ENCODE assay signal across 1 cellular context in the genomic region with DNA sequence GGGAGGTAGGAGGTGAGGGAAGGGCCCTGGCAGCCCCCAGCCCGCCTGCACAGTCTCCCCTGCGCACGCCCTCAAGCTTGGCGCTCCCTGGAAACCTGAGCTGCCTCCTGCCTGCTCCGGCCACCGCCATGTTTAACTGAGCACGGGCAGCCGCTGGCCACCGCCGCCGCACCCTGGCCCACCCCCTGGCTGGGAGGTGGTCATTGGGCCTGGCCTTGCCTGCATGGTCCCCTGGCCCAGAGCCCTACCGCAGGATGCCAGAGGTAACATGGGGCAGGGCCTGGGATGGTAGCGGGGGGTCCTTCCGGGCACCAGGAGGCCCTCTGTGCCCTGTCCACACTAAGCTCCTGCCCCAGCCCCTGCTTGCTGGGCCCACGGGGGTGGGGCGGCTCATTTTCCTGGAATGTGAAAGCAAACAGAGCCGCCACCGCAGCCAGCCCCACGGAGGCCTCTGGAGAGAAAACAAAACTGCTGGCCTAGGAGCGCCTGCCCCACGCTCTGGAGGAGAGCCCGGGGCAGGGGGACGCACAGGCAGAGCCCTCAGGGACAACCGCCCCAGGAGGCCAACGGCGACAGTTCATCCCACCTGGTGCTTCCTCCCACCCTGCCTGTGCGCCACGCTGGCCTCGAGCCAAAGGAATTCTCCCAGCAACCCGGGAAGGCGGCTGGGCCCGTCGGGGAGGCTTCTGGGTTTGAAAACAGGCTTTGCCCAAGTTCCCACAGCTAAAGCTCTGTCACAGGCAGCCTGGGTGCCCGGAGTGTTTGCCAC.
TF ChIP-seq lines count a peak whose summit lies in the region.

No MANE protein-coding gene starts in this region.

TF ChIP-seq in K562, 482 proteins besides CTCF, POLR2A, EP300 and RAD21 (continues in another document):
- TF ChIP-seq CHD2 (IDR thresholded peaks at IDR 0.05; ENCODE audit: low read depth, low read length): no peak
- TF ChIP-seq, protein P1, sequence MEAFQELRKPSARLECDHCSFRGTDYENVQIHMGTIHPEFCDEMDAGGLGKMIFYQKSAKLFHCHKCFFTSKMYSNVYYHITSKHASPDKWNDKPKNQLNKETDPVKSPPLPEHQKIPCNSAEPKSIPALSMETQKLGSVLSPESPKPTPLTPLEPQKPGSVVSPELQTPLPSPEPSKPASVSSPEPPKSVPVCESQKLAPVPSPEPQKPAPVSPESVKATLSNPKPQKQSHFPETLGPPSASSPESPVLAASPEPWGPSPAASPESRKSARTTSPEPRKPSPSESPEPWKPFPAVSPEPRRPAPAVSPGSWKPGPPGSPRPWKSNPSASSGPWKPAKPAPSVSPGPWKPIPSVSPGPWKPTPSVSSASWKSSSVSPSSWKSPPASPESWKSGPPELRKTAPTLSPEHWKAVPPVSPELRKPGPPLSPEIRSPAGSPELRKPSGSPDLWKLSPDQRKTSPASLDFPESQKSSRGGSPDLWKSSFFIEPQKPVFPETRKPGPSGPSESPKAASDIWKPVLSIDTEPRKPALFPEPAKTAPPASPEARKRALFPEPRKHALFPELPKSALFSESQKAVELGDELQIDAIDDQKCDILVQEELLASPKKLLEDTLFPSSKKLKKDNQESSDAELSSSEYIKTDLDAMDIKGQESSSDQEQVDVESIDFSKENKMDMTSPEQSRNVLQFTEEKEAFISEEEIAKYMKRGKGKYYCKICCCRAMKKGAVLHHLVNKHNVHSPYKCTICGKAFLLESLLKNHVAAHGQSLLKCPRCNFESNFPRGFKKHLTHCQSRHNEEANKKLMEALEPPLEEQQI (IDR thresholded peaks at IDR 0.05): no peak
- no peak for TF ChIP-seq SAFB (IDR thresholded peaks at IDR 0.05; ENCODE audit: borderline replicate concordance, low read depth, low read length)
- TF ChIP-seq BCOR (IDR thresholded peaks at IDR 0.05): no peak
- TF ChIP-seq PRPF4 (IDR thresholded peaks at IDR 0.05; ENCODE audit: insufficient read depth, low read depth, low read length, poor library complexity, severe bottlenecking): no peak
- TF ChIP-seq, protein P2, sequence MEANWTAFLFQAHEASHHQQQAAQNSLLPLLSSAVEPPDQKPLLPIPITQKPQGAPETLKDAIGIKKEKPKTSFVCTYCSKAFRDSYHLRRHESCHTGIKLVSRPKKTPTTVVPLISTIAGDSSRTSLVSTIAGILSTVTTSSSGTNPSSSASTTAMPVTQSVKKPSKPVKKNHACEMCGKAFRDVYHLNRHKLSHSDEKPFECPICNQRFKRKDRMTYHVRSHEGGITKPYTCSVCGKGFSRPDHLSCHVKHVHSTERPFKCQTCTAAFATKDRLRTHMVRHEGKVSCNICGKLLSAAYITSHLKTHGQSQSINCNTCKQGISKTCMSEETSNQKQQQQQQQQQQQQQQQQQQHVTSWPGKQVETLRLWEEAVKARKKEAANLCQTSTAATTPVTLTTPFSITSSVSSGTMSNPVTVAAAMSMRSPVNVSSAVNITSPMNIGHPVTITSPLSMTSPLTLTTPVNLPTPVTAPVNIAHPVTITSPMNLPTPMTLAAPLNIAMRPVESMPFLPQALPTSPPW (CRISPR knock-in tag; IDR thresholded peaks at IDR 0.05): 0 out of 2 replicates have a peak, but pooled peaks have one; percentile 17
- no peak for TF ChIP-seq ZNF384 (IDR thresholded peaks at IDR 0.05; ENCODE audit: low read depth, low read length)
- no peak for TF ChIP-seq FIP1L1 (IDR thresholded peaks at IDR 0.05; ENCODE audit: low read depth, low read length, poor library complexity, severe bottlenecking)
- no peak for TF ChIP-seq SRSF1 (IDR thresholded peaks at IDR 0.05; ENCODE audit: low read depth, low read length)
- no peak for TF ChIP-seq SLC30A9 (CRISPR knock-in tag; IDR thresholded peaks at IDR 0.05)
- TF ChIP-seq JUN (IDR thresholded peaks at IDR 0.05; ENCODE audit: borderline replicate concordance, low read depth, low read length): no peak
- no peak for TF ChIP-seq JUN (CRISPR knock-in tag; IDR thresholded peaks at IDR 0.05; ENCODE audit: borderline replicate concordance)
- no peak for TF ChIP-seq SIRT6 (IDR thresholded peaks at IDR 0.05; ENCODE audit: low read depth, low read length)
- TF ChIP-seq PKNOX1 (IDR thresholded peaks at IDR 0.05): no peak
- TF ChIP-seq RBFOX2 (IDR thresholded peaks at IDR 0.05; ENCODE audit: low read depth, low read length): peak; percentile 30; the same call in 1 of the 2 replicates
- TF ChIP-seq ZNF764 (CRISPR knock-in tag; IDR thresholded peaks at IDR 0.05; ENCODE audit: low read depth): no peak
- TF ChIP-seq PCBP2 (IDR thresholded peaks at IDR 0.05; ENCODE audit: low read depth, low read length, poor library complexity, severe bottlenecking): no peak
- no peak for TF ChIP-seq ZNF311 (CRISPR knock-in tag; IDR thresholded peaks at IDR 0.05)
- no peak for TF ChIP-seq RBM15 (IDR thresholded peaks at IDR 0.05; ENCODE audit: insufficient read depth, low read length)
- no peak for TF ChIP-seq MEF2D (tag; conservative IDR thresholded peaks at IDR 0.05; ENCODE audit: low read depth)
- no peak for TF ChIP-seq ZFPM2 (CRISPR knock-in tag; IDR thresholded peaks at IDR 0.05)
- TF ChIP-seq RBM22 (IDR thresholded peaks at IDR 0.05; ENCODE audit: low read depth, low read length, poor library complexity, severe bottlenecking): no peak
- TF ChIP-seq ZNF766 (CRISPR knock-in tag; conservative IDR thresholded peaks at IDR 0.05): no peak
- no peak for TF ChIP-seq CXXC5 (CRISPR knock-in tag; IDR thresholded peaks at IDR 0.05)
- TF ChIP-seq ZBTB33 (CRISPR knock-in tag; IDR thresholded peaks at IDR 0.05): peak; percentile 51
- TF ChIP-seq TEAD4 (IDR thresholded peaks at IDR 0.05; ENCODE audit: low read length): no peak
- TF ChIP-seq TEAD4 (CRISPR knock-in tag; IDR thresholded peaks at IDR 0.05; ENCODE audit: borderline replicate concordance): no peak
- TF ChIP-seq ARNT (IDR thresholded peaks at IDR 0.05): no peak
- no peak for TF ChIP-seq HOXB6 (CRISPR knock-in tag; IDR thresholded peaks at IDR 0.05; ENCODE audit: borderline replicate concordance)
- TF ChIP-seq ZNF253 (CRISPR knock-in tag; conservative IDR thresholded peaks at IDR 0.05): no peak
- no peak for TF ChIP-seq OTX1 (CRISPR knock-in tag; IDR thresholded peaks at IDR 0.05)
- no peak for TF ChIP-seq ELK1 (CRISPR knock-in tag; IDR thresholded peaks at IDR 0.05)
- no peak for TF ChIP-seq ID3 (CRISPR knock-in tag; IDR thresholded peaks at IDR 0.05)
- no peak for TF ChIP-seq ID3 (tag; IDR thresholded peaks at IDR 0.05)
- TF ChIP-seq MAFF (IDR thresholded peaks at IDR 0.05; ENCODE audit: low read length): no peak
- no peak for TF ChIP-seq KLF13 (tag; IDR thresholded peaks at IDR 0.05; ENCODE audit: borderline replicate concordance, low read depth)
- no peak for TF ChIP-seq POLR2G (IDR thresholded peaks at IDR 0.05; ENCODE audit: low read depth, low read length)
- TF ChIP-seq ZNF324 (CRISPR knock-in tag; IDR thresholded peaks at IDR 0.05): no peak
- peak; percentile 83 for TF ChIP-seq NFIC (IDR thresholded peaks at IDR 0.05)
- TF ChIP-seq HCFC1 (IDR thresholded peaks at IDR 0.05; ENCODE audit: low read depth, low read length): no peak
- TF ChIP-seq ZNF449 (CRISPR knock-in tag; IDR thresholded peaks at IDR 0.05): no peak
- no peak for TF ChIP-seq ZNF212 (CRISPR knock-in tag; IDR thresholded peaks at IDR 0.05)
- no peak for TF ChIP-seq ZFP91 (CRISPR knock-in tag; IDR thresholded peaks at IDR 0.05)
- TF ChIP-seq ZBTB7A (IDR thresholded peaks at IDR 0.05; ENCODE audit: borderline replicate concordance, control insufficient read depth, low read depth, low read length): 0 out of 2 replicates have a peak, but pooled peaks have one; percentile 15
- TF ChIP-seq, protein P3, sequence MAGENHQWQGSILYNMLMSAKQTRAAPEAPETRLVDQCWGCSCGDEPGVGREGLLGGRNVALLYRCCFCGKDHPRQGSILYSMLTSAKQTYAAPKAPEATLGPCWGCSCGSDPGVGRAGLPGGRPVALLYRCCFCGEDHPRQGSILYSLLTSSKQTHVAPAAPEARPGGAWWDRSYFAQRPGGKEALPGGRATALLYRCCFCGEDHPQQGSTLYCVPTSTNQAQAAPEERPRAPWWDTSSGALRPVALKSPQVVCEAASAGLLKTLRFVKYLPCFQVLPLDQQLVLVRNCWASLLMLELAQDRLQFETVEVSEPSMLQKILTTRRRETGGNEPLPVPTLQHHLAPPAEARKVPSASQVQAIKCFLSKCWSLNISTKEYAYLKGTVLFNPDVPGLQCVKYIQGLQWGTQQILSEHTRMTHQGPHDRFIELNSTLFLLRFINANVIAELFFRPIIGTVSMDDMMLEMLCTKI (IDR thresholded peaks at IDR 0.05; ENCODE audit: partially characterized antibody): no peak
- TF ChIP-seq ZNF354B (CRISPR knock-in tag; IDR thresholded peaks at IDR 0.05): no peak
- TF ChIP-seq, protein P4, sequence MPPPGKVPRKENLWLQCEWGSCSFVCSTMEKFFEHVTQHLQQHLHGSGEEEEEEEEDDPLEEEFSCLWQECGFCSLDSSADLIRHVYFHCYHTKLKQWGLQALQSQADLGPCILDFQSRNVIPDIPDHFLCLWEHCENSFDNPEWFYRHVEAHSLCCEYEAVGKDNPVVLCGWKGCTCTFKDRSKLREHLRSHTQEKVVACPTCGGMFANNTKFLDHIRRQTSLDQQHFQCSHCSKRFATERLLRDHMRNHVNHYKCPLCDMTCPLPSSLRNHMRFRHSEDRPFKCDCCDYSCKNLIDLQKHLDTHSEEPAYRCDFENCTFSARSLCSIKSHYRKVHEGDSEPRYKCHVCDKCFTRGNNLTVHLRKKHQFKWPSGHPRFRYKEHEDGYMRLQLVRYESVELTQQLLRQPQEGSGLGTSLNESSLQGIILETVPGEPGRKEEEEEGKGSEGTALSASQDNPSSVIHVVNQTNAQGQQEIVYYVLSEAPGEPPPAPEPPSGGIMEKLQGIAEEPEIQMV (tag; conservative IDR thresholded peaks at IDR 0.05; ENCODE audit: low read depth): no peak
- TF ChIP-seq HDAC3 (IDR thresholded peaks at IDR 0.05; ENCODE audit: borderline replicate concordance, partially characterized antibody): no peak
- TF ChIP-seq ZFX (CRISPR knock-in tag; IDR thresholded peaks at IDR 0.05): 0 out of 2 replicates have a peak, but pooled peaks have one; percentile 20
- TF ChIP-seq CC2D1A (IDR thresholded peaks at IDR 0.05): no peak
